Comparison of ENCODE assay signal across 26 cellular contexts in the genomic region with DNA sequence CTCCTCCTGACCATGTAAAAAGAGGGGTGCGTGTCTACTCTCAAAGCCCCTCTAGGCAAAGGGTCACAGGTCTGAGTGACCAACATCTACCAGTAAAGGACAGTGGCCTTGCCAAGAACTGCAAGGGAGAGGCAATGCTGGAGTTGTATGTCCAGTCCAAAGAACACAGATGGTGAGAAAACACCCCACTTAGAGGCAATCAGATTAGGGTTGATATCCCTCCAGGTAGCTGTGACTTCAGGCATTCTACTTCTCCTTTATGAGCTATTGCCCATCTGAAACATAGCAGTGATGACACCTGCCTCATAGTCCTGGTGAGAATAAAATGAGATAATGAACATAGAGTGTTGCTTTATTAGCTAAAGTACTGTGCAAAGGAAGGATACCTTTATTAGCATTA.
"Had no signal": no experiment of that assay in that cellular context is flagged by ENCODE, and none has a peak within 500 bp of the region (broad histone marks: within the 10 kb centered on the region; RNA-seq: fewer than 3 reads in every experiment).

No MANE protein-coding gene starts in this region.

- FAIRE-seq: small intestine, urothelium cell line had no signal

- H3K9ac ChIP-seq: neural progenitor cell had no signal

- ATAC-seq: naive thymus-derived CD8-positive, alpha-beta T cell; psoas muscle; right cardiac atrium; right lobe of liver; stimulated activated effector memory CD8-positive, alpha-beta T cell treated with anti-CD3 and anti-CD28 coated beads, Interleukin-12 subunit alpha, Interleukin-12 subunit beta, amount 100 ng/mL, for 72 hours; stimulated activated naive B cell treated with anti-CD40 and anti-IgM and Interleukin-4, amounts not matched to agents 10 μg/mL and 1 μg/mL and 100 μg/mL, for 72 hours had no signal

- H3K4me1 ChIP-seq: psoas muscle, right lobe of liver, sigmoid colon, stomach, thyroid gland, tibial nerve, upper lobe of left lung, vagina had no signal

- H3K4me3 ChIP-seq: neural progenitor cell, ovary, psoas muscle, right lobe of liver, sigmoid colon, stomach, thoracic aorta, thyroid gland, tibial nerve, upper lobe of left lung, vagina had no signal

- H3K36me3 ChIP-seq: neural progenitor cell, ovary, right lobe of liver, sigmoid colon, stomach, thoracic aorta, thyroid gland, tibial nerve, upper lobe of left lung, vagina had no signal

- DNase-seq: naive thymus-derived CD8-positive, alpha-beta T cell; nephron progenitor cell; occipital lobe; ovary; posterior cingulate gyrus; psoas muscle; right cardiac atrium; right lobe of liver; sigmoid colon; small intestine; stimulated activated CD4-positive, alpha-beta T cell treated with anti-CD3 and anti-CD28 coated beads, Interleukin-15, amount 100 ng/mL, for 24 hours; stimulated activated CD4-positive, alpha-beta T cell treated with anti-CD3 and anti-CD28 coated beads, Interleukin-2, amount 100 ng/mL, for 24 hours; stimulated activated CD4-positive, alpha-beta T cell treated with anti-CD3 and anti-CD28 coated beads, Interleukin-2, amount 100 ng/mL, for 48 hours; stimulated activated CD4-positive, alpha-beta T cell treated with anti-CD3 and anti-CD28 coated beads, Interleukin-4, amount 100 ng/mL, for 24 hours; stimulated activated naive B cell treated with anti-CD40 and anti-IgM and Interleukin-4, amounts not matched to agents 10 μg/mL and 1 μg/mL and 100 μg/mL, for 72 hours; stimulated activated naive CD4-positive, alpha-beta T cell treated with Interleukin-2 at 50 U/mL for 16 hours; stomach; thyroid gland; trophoblast cell; upper lobe of left lung had no signal

- H3K9me3 ChIP-seq: ovary, psoas muscle, right lobe of liver, sigmoid colon, stomach, thoracic aorta, thyroid gland, tibial nerve, upper lobe of left lung, vagina had no signal

- H2AFZ ChIP-seq: neural progenitor cell had no signal

- H3K27me3 ChIP-seq: neural progenitor cell, ovary, right lobe of liver, thyroid gland, tibial nerve, upper lobe of left lung, vagina had no signal

- H3K27ac ChIP-seq: neural progenitor cell, ovary, psoas muscle, right lobe of liver, sigmoid colon, stomach, thoracic aorta, thyroid gland, tibial nerve, upper lobe of left lung, vagina had no signal

- H3K4me2 ChIP-seq: neural progenitor cell had no signal
